In the genomic region with DNA sequence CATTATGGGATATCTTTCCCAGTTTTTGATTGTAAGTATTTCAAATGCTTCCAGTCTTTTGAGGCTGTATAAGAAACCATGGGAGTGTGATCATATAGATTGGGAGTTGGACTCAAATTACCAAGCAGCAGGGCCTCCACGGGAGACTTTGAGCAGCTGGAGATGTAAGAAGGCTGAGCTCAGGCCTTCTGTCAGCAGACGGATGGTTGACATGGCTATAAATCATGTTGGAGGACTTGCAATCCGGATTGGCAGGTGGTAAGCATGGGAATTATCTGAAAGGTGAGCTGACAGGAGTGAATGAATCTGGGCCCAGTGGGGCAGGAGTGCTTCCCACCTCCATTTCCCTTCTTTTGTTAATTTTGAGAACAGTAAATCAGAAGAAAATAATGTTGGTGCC, we compare ENCODE assay signal across 1 cellular context.
TF ChIP-seq lines count a peak whose summit lies in the region.

No MANE protein-coding gene starts in this region.

TF ChIP-seq in HEK293, 187 proteins besides CTCF, POLR2A, EP300 and RAD21 (continued from another document):
- no peak for TF ChIP-seq OVOL3 (tag by site-specific recombination; IDR thresholded peaks at IDR 0.05)
- TF ChIP-seq, protein P1, sequence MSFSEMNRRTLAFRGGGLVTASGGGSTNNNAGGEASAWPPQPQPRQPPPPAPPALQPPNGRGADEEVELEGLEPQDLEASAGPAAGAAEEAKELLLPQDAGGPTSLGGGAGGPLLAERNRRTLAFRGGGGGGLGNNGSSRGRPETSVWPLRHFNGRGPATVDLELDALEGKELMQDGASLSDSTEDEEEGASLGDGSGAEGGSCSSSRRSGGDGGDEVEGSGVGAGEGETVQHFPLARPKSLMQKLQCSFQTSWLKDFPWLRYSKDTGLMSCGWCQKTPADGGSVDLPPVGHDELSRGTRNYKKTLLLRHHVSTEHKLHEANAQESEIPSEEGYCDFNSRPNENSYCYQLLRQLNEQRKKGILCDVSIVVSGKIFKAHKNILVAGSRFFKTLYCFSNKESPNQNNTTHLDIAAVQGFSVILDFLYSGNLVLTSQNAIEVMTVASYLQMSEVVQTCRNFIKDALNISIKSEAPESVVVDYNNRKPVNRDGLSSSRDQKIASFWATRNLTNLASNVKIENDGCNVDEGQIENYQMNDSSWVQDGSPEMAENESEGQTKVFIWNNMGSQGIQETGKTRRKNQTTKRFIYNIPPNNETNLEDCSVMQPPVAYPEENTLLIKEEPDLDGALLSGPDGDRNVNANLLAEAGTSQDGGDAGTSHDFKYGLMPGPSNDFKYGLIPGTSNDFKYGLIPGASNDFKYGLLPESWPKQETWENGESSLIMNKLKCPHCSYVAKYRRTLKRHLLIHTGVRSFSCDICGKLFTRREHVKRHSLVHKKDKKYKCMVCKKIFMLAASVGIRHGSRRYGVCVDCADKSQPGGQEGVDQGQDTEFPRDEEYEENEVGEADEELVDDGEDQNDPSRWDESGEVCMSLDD (tag by site-specific recombination; IDR thresholded peaks at IDR 0.05) = no peak
- no peak for TF ChIP-seq ZNF791 (tag by site-specific recombination; IDR thresholded peaks at IDR 0.05)
- no peak for TF ChIP-seq ZFP37 (tag by site-specific recombination; IDR thresholded peaks at IDR 0.05)
TF ChIP-seq in HEK293: peak in this region for 3.
